In genomic region chr1:53962395-53962794, GRCh38 we compare ENCODE assay signal across 37 cellular contexts. TPM values are rescaled to one million over a fixed set of nuclear protein-coding genes. Genes with fewer than 3 reads are reported as not detected.
"Had no signal": no experiment of that assay in that cellular context is flagged by ENCODE, and none has a peak within 500 bp of the region (broad histone marks: within the 10 kb centered on the region; RNA-seq: fewer than 3 reads in every experiment).

No MANE protein-coding gene starts in this region.

- H3K9me3 ChIP-seq: MG63 had no signal

- H3K4me3 ChIP-seq: MG63 had no signal

- DNase-seq: Karpas-422, Kasumi-1, MG63, MM.1S, MV-4-11, NCI-H1048, NCI-H1092, NCI-H1092 treated with DMSO at 0.1 percent for 48 hours, NCI-H1105, NCI-H1105 treated with DMSO at 0.1 percent for 48 hours, NCI-H1417, NCI-H1417 treated with DMSO at 0.1 percent for 48 hours, NCI-H1436, NCI-H1436 treated with DMSO at 0.1 percent for 48 hours, NCI-H146, NCI-H1694, NCI-H1694 treated with DMSO at 0.1 percent for 48 hours, NCI-H187, NCI-H187 treated with DMSO at 0.1 percent for 48 hours, NCI-H1930, NCI-H2029, NCI-H2029 treated with DMSO at 0.1 percent for 48 hours, NCI-H2081, NCI-H2081 treated with DMSO at 0.1 percent for 48 hours, NCI-H2107, NCI-H2171, NCI-H2171 treated with DMSO at 0.1 percent for 48 hours, NCI-H2227 treated with DMSO at 0.1 percent for 48 hours, NCI-H226, NCI-H345, NCI-H446, NCI-H446 treated with DMSO at 0.1 percent for 48 hours, NCI-H510A, NCI-H510A treated with DMSO at 0.1 percent for 48 hours had no signal

- H3K27me3 ChIP-seq: MG63 had no signal

RNA-seq across cellular contexts. Expression of gene LDLRAD1, which starts 55.6 kb away (rescaled TPM):
- total RNA-seq: LHCN-M2, M059J, MCF 10A had no signal
